2 cellular contexts compared by ENCODE assay signal in the genomic region with DNA sequence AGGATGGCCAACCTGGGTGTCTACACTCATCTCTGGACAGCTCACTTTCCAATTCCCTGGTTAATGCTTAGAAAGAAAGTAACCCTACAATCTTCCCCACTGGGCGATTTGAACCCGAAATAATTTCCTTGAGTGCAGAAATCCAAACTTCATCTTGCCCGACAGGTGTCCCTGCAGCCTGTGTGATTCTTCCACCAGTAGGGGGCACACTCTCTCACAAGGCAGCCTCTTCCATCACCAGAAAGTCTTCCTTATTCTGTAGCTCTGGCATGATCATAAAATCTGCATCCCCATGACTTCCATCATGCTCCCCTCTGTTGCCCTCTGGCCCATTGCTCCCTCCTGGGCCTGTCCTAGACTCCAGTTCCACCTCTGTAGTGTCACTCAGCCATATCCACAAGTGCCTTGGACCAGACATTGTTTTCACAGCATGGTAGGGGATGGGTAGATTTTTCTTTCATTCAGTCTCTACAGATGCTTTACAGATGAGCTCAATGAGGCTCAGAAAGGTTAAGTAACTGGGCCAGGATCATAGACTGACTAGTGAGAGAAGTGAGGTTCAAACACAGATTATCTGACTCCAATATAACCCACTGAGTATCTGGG.
TF ChIP-seq lines count a peak whose summit lies in the region.

No MANE protein-coding gene starts in this region.

TF ChIP-seq in IMR-90, 13 proteins besides CTCF, POLR2A, EP300 and RAD21 (continued from another document):
- TF ChIP-seq, protein P1, sequence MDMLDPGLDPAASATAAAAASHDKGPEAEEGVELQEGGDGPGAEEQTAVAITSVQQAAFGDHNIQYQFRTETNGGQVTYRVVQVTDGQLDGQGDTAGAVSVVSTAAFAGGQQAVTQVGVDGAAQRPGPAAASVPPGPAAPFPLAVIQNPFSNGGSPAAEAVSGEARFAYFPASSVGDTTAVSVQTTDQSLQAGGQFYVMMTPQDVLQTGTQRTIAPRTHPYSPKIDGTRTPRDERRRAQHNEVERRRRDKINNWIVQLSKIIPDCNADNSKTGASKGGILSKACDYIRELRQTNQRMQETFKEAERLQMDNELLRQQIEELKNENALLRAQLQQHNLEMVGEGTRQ (IDR thresholded peaks at IDR 0.05; ENCODE audit: low read depth, low read length): no peak
- TF ChIP-seq MAFK (IDR thresholded peaks at IDR 0.05; ENCODE audit: low read depth, low read length): no peak
- no peak for TF ChIP-seq CHD1 (IDR thresholded peaks at IDR 0.05; ENCODE audit: low read depth, low read length)
- no peak for TF ChIP-seq NFE2L2 (IDR thresholded peaks at IDR 0.05; ENCODE audit: low read depth, low read length)
- no peak for TF ChIP-seq SMC3 (IDR thresholded peaks at IDR 0.05; ENCODE audit: low read depth, low read length)
- no peak for TF ChIP-seq FOS (IDR thresholded peaks at IDR 0.05; ENCODE audit: low read depth, low read length)
- TF ChIP-seq ELK1 (IDR thresholded peaks at IDR 0.05; ENCODE audit: borderline replicate concordance, low read depth, low read length): no peak
- no peak for TF ChIP-seq RCOR1 (IDR thresholded peaks at IDR 0.05; ENCODE audit: insufficient replicate concordance, low read length)
- no peak for TF ChIP-seq MXI1 (IDR thresholded peaks at IDR 0.05; ENCODE audit: borderline replicate concordance, low read depth, low read length)
- no peak for TF ChIP-seq MAZ (IDR thresholded peaks at IDR 0.05; ENCODE audit: borderline replicate concordance, low read depth, low read length)
- TF ChIP-seq BHLHE40 (IDR thresholded peaks at IDR 0.05; ENCODE audit: low read depth, low read length): no peak

TF ChIP-seq in WTC11, 78 proteins besides CTCF, POLR2A, EP300 and RAD21 (continued from another document):
- TF ChIP-seq ATF6 (CRISPR knock-in tag; IDR thresholded peaks at IDR 0.05) (no peak), ZMAT4 (CRISPR knock-in tag; IDR thresholded peaks at IDR 0.05) (no peak), E2F5 (CRISPR knock-in tag; IDR thresholded peaks at IDR 0.05) (no peak), NFE2L1 (CRISPR knock-in tag; IDR thresholded peaks at IDR 0.05) (no peak), ELF4 (CRISPR knock-in tag; IDR thresholded peaks at IDR 0.05; ENCODE audit: low read depth) (no peak), TP53 (CRISPR knock-in tag; IDR thresholded peaks at IDR 0.05) (no peak), ESRRA (CRISPR knock-in tag; IDR thresholded peaks at IDR 0.05; ENCODE audit: borderline replicate concordance) (no peak)
- TF ChIP-seq, protein P2, sequence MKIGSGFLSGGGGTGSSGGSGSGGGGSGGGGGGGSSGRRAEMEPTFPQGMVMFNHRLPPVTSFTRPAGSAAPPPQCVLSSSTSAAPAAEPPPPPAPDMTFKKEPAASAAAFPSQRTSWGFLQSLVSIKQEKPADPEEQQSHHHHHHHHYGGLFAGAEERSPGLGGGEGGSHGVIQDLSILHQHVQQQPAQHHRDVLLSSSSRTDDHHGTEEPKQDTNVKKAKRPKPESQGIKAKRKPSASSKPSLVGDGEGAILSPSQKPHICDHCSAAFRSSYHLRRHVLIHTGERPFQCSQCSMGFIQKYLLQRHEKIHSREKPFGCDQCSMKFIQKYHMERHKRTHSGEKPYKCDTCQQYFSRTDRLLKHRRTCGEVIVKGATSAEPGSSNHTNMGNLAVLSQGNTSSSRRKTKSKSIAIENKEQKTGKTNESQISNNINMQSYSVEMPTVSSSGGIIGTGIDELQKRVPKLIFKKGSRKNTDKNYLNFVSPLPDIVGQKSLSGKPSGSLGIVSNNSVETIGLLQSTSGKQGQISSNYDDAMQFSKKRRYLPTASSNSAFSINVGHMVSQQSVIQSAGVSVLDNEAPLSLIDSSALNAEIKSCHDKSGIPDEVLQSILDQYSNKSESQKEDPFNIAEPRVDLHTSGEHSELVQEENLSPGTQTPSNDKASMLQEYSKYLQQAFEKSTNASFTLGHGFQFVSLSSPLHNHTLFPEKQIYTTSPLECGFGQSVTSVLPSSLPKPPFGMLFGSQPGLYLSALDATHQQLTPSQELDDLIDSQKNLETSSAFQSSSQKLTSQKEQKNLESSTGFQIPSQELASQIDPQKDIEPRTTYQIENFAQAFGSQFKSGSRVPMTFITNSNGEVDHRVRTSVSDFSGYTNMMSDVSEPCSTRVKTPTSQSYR (CRISPR knock-in tag; IDR thresholded peaks at IDR 0.05): no peak
- TF ChIP-seq, protein P3, sequence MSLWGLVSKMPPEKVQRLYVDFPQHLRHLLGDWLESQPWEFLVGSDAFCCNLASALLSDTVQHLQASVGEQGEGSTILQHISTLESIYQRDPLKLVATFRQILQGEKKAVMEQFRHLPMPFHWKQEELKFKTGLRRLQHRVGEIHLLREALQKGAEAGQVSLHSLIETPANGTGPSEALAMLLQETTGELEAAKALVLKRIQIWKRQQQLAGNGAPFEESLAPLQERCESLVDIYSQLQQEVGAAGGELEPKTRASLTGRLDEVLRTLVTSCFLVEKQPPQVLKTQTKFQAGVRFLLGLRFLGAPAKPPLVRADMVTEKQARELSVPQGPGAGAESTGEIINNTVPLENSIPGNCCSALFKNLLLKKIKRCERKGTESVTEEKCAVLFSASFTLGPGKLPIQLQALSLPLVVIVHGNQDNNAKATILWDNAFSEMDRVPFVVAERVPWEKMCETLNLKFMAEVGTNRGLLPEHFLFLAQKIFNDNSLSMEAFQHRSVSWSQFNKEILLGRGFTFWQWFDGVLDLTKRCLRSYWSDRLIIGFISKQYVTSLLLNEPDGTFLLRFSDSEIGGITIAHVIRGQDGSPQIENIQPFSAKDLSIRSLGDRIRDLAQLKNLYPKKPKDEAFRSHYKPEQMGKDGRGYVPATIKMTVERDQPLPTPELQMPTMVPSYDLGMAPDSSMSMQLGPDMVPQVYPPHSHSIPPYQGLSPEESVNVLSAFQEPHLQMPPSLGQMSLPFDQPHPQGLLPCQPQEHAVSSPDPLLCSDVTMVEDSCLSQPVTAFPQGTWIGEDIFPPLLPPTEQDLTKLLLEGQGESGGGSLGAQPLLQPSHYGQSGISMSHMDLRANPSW (CRISPR knock-in tag; conservative IDR thresholded peaks at IDR 0.05; ENCODE audit: low read depth): no peak
